9 cellular contexts compared by ENCODE assay signal in genomic region chr6:121436966-121437756, GRCh38. TPM values are rescaled to one million over a fixed set of nuclear protein-coding genes. Genes with fewer than 3 reads are reported as not detected.
DNase-seq lines count a peak whose midpoint lies in the region; TF ChIP-seq lines count a peak whose summit lies in the region.
"Had no signal": no experiment of that assay in that cellular context is flagged by ENCODE, and none has a peak within 500 bp of the region (broad histone marks: within the 10 kb centered on the region; RNA-seq: fewer than 3 reads in every experiment).

No MANE protein-coding gene starts in this region.

- POLR2A ChIA-PET in HEK293T (lab: Yijun Ruan, JAX) = interaction anchor here (0.6 to 2.8 kb wide), 8 partner anchors 24 to 747 kb away, joined by 3 to 14 read pairs (median 3); no protein-coding TSS in a partner anchor

- H3K27me3 Mint-ChIP-seq in activated CD4-positive, alpha-beta T cell treated with anti-CD3 and anti-CD28 coated beads, Interleukin-2, amount 10 ng/mL, durations not matched to agents 24 days and 14 days = peaks cover 34% of the 10 kb centered on the region

- no peaks in the 10 kb centered on the region for H3K9me3 Mint-ChIP-seq in activated CD4-positive, alpha-beta T cell treated with anti-CD3 and anti-CD28 coated beads, Interleukin-2, amount 10 ng/mL, durations not matched to agents 24 days and 14 days

- no peak for TF ChIP-seq EP300 in transverse colon (IDR thresholded peaks at IDR 0.05; ENCODE audit: low read depth)

- CTCF ChIA-PET in HEK293T (lab: Yijun Ruan, JAX) = interaction anchor here (0.6 to 3.7 kb wide), 4 partner anchors 305 to 747 kb away, joined by 3 to 14 read pairs (median 4); no protein-coding TSS in a partner anchor

- H3K9me3 ChIP-seq in mucosa of rectum (ENCODE audit: control insufficient read depth in 2 of 2, low read length in 2 of 2) (no peaks in the 10 kb centered on the region), transverse colon (no peaks in the 10 kb centered on the region)

- intact Hi-C loops in activated CD4-positive, alpha-beta T cell treated with anti-CD3 and anti-CD28 coated beads, Interleukin-2, amount 10 ng/mL, durations not matched to agents 24 days and 14 days (cut with micrococcal nuclease) = loop anchor here (5.0 kb wide), 1 partner anchor 595 kb away; no protein-coding TSS in a partner anchor
- intact Hi-C loops in transverse colon (cut with DNase I; ENCODE audit: low total_unique reads) = no loop called here

- no peaks in the 10 kb centered on the region for H3K36me3 Mint-ChIP-seq in activated CD4-positive, alpha-beta T cell treated with anti-CD3 and anti-CD28 coated beads, Interleukin-2, amount 10 ng/mL, durations not matched to agents 24 days and 14 days (ENCODE audit: low read depth)

- H3K27me3 ChIP-seq in mucosa of rectum (ENCODE audit: control insufficient read depth in 2 of 2, insufficient read depth in 2 of 2, low read length in 2 of 2) (peaks cover 15 to 21% of the 10 kb centered on the region in 2 donors), transverse colon (peaks cover 56% of the 10 kb centered on the region)

- DNase-seq in HEK293T (ENCODE audit: extremely low spot score) (peak; percentile 56), erythroblast (lab: John Stamatoyannopoulos, UW) (peak; percentile 2), transverse colon (peak; percentile 14), NCI-H146 (lab: John Stamatoyannopoulos, UW) (no peak), GM10266 (ENCODE audit: extremely low spot score) (no peak), NCI-H2171 (lab: John Stamatoyannopoulos, UW) (no peak)
- peak; percentile 68 for DNase-seq in activated CD4-positive, alpha-beta T cell treated with anti-CD3 and anti-CD28 coated beads, Interleukin-2, amount 10 ng/mL, durations not matched to agents 24 days and 14 days

- H3K27ac Mint-ChIP-seq in activated CD4-positive, alpha-beta T cell treated with anti-CD3 and anti-CD28 coated beads, Interleukin-2, amount 10 ng/mL, durations not matched to agents 24 days and 14 days = no peak overlapping the region

- H3K4me3 ChIP-seq in mucosa of rectum (ENCODE audit: low read length in 2 of 2) (peak overlapping the region; percentile 50 to 78), transverse colon (peak overlapping the region; percentile 27 to 55 (median 34))

- peak overlapping the region; percentile 80 for H3K4me3 Mint-ChIP-seq in activated CD4-positive, alpha-beta T cell treated with anti-CD3 and anti-CD28 coated beads, Interleukin-2, amount 10 ng/mL, durations not matched to agents 24 days and 14 days

- peak overlapping the region; percentile 28 to 62 for H3K9ac ChIP-seq in mucosa of rectum (ENCODE audit: low read depth in 1 of 2, low read length in 2 of 2)

- peak overlapping the region; percentile 55 to 56 for H3K27ac ChIP-seq in mucosa of rectum (ENCODE audit: low read depth in 2 of 2, low read length in 2 of 2)
- H3K27ac ChIP-seq in transverse colon = peak overlapping the region; percentile 39 to 74 (median 62)
- H3K27ac ChIP-seq: VCaP had no signal

- H3K36me3 ChIP-seq in mucosa of rectum (ENCODE audit: control insufficient read depth in 2 of 2, insufficient read depth in 2 of 2, low read length in 2 of 2) (no peaks in the 10 kb centered on the region), transverse colon (no peaks in the 10 kb centered on the region)

- WGBS in transverse colon (ENCODE audit: low coverage in 1 of 2), 2 donors = 0 to 10% methylated on average over 3 to 41 of the region's 41 CpGs

- TF ChIP-seq CTCF in transverse colon (IDR thresholded peaks at IDR 0.05) (no peak), GM10266 (IDR thresholded peaks at IDR 0.05; ENCODE audit: control insufficient read depth, insufficient read depth, low read depth, missing control alignments) (no peak)

- no peak for TF ChIP-seq POLR2A in erythroblast (IDR thresholded peaks at IDR 0.05; ENCODE audit: low read length)
- no peak for TF ChIP-seq POLR2A in transverse colon (IDR thresholded peaks at IDR 0.05)

- H3K4me1 ChIP-seq in mucosa of rectum (ENCODE audit: control insufficient read depth in 2 of 2, insufficient read depth in 2 of 2, low read length in 2 of 2) (peaks cover 2 to 6% of the 10 kb centered on the region in 2 donors), transverse colon (peaks cover 0 to 14% (median 6%) of the 10 kb centered on the region in 4 donors)

- H3K4me1 Mint-ChIP-seq in activated CD4-positive, alpha-beta T cell treated with anti-CD3 and anti-CD28 coated beads, Interleukin-2, amount 10 ng/mL, durations not matched to agents 24 days and 14 days = peaks cover 10% of the 10 kb centered on the region

- in situ Hi-C loops in transverse colon (cut with MboI; ENCODE audit: low pct_ligation_motif_present in 1 of 4, low pct_unique_long_range_greater_than_20kb in 1 of 4, low sequenced_read_pairs in 3 of 4) = loop anchor here in 3 of 4 donors (25.0 kb wide), 1 partner anchor 600 kb away; no protein-coding TSS in a partner anchor

TF ChIP-seq in HEK293T, 16 proteins besides CTCF, POLR2A, EP300 and RAD21:
- TF ChIP-seq ZNF384 (IDR thresholded peaks at IDR 0.05) (peak; percentile 75; the same call in 1 of the 2 replicates), FOXK2 (IDR thresholded peaks at IDR 0.05) (no peak), PKNOX1 (IDR thresholded peaks at IDR 0.05) (peak; percentile 22; the same call in 1 of the 2 replicates), L3MBTL2 (conservative IDR thresholded peaks at IDR 0.05) (peak; percentile 5; the same call in 1 of the 2 replicates)

RNA-seq across cellular contexts. Expression of gene GJA1, which starts 1.7 kb away (rescaled TPM):
- not detected in 2 replicates for total RNA-seq in activated CD4-positive, alpha-beta T cell treated with anti-CD3 and anti-CD28 coated beads, Interleukin-2, amount 10 ng/mL, durations not matched to agents 24 days and 14 days
- total RNA-seq in transverse colon = 10 to 100 TPM in 2 of 4 donors, 1 to 10 TPM in 2; 3.5 to 12.2 (median 7.8) TPM

Comparison
In these comparisons a context has a peak if more than half of its experiments do, and no peak if none do; other contexts are left out.
1. DNase-seq: peak in HEK293T (single experiment), activated CD4-positive, alpha-beta T cell treated with anti-CD3 and anti-CD28 coated beads, Interleukin-2, amount 10 ng/mL, durations not matched to agents 24 days and 14 days (single experiment), erythroblast (2 of 2) and transverse colon (single experiment); none in NCI-H146 (single experiment), GM10266 (single experiment) and NCI-H2171 (single experiment).